8 cellular contexts compared by ENCODE assay signal in genomic region chr7:15326044-15326644, GRCh38.
DNase-seq lines count a peak whose midpoint lies in the region; ATAC-seq and TF ChIP-seq lines count a peak whose summit lies in the region.

No MANE protein-coding gene starts in this region.

- no peak overlapping the region for H2BK15ac ChIP-seq in IMR-90 (ENCODE audit: low read depth, low read length)

- intact Hi-C loops in IMR-90 (cut with micrococcal nuclease), result loop anchor here (1.0 kb wide), 3 partner anchors 228 to 745 kb away; no protein-coding TSS in a partner anchor

- no peak overlapping the region for H3K27ac ChIP-seq in IMR-90 (ENCODE audit: insufficient read depth, low read length)

- H2BK20ac ChIP-seq in IMR-90 (ENCODE audit: low read depth, low read length), result no peak overlapping the region

- H3K4me1 ChIP-seq in IMR-90 (ENCODE audit: control insufficient read depth, insufficient read depth, low read length), result no peaks in the 10 kb centered on the region

- H3K23ac ChIP-seq in IMR-90 (ENCODE audit: low read depth, low read length), result no peak overlapping the region

- H3K9ac ChIP-seq in IMR-90 (ENCODE audit: low read depth, low read length), result no peak overlapping the region

- no peak overlapping the region for H3K56ac ChIP-seq in IMR-90 (ENCODE audit: extremely low read depth, insufficient read depth, low read length)

- H3K18ac ChIP-seq in IMR-90 (ENCODE audit: low read depth, low read length), result no peak overlapping the region

- TF ChIP-seq RAD21 in IMR-90 (IDR thresholded peaks at IDR 0.05; ENCODE audit: low read length), result peak; percentile 71

- ATAC-seq in IMR-90 (ENCODE audit: low read depth) (0 out of 2 replicates have a peak, but pooled peaks have one; percentile 48), HG03439 (IDR thresholded peaks at IDR 0.05; ENCODE audit: unreplicated experiment) (no peak)

- no peak overlapping the region for H4K91ac ChIP-seq in IMR-90 (ENCODE audit: insufficient read depth, low read depth, low read length)

- dilution Hi-C loops in IMR-90 (cut with HindIII; ENCODE audit: low sequenced_read_pairs, unreplicated experiment), result no loop called here

- 100% methylated on average over 1 of the region's 3 CpGs; no CpG with 5 or more reads in 1 of the 2 experiments for WGBS in IMR-90 (ENCODE audit: extremely low coverage in 2 of 2, insufficient read length in 1 of 2), 2 experiments

- no TSS peak for BruUV-seq in IMR-90 (replicated peaks; lab: Mats Ljungman, UMichigan)

- TF ChIP-seq POLR2A in IMR-90 (IDR thresholded peaks at IDR 0.05; ENCODE audit: low read depth, low read length), result no peak

- no peaks in the 10 kb centered on the region for H3K79me1 ChIP-seq in IMR-90 (ENCODE audit: low read depth in 1 of 2, low read length in 2 of 2)

- H3K36me3 ChIP-seq in IMR-90 (ENCODE audit: control insufficient read depth, insufficient read depth, low read length), result no peaks in the 10 kb centered on the region

- no peak overlapping the region for H3K14ac ChIP-seq in IMR-90 (replicated peaks; ENCODE audit: low read depth, low read length)

- CTCF ChIA-PET in IMR-90 (lab: Yijun Ruan, JAX), result interaction anchor here (0.9 to 1.7 kb wide), 3 partner anchors 11 to 742 kb away, joined by 3 to 7 read pairs (median 3); no protein-coding TSS in a partner anchor

- H4K8ac ChIP-seq in IMR-90 (ENCODE audit: low read depth in 2 of 2, low read length in 2 of 2), result no peak overlapping the region

- H3K4me2 ChIP-seq in IMR-90 (ENCODE audit: low read depth, low read length), result no peak overlapping the region

- no peaks in the 10 kb centered on the region for H3K9me3 ChIP-seq in IMR-90 (ENCODE audit: control insufficient read depth, insufficient read depth, low read length)

- H4K20me1 ChIP-seq in IMR-90 (ENCODE audit: insufficient read depth, low read length), result no peaks in the 10 kb centered on the region

- H4K5ac ChIP-seq in IMR-90 (ENCODE audit: low read depth, low read length), result no peak overlapping the region

- in situ Hi-C loops in IMR-90 (cut with MboI; ENCODE audit: low sequenced_read_pairs), result loop anchor here (10.0 kb wide), 1 partner anchor 399 kb away; no protein-coding TSS in a partner anchor

- no peaks in the 10 kb centered on the region for H3K9me1 ChIP-seq in IMR-90 (ENCODE audit: insufficient read depth, low read length)

- TF ChIP-seq CTCF in IMR-90 (conservative IDR thresholded peaks at IDR 0.05; ENCODE audit: low read depth, low read length), result peak; percentile 73

- H2AFZ ChIP-seq in IMR-90 (replicated peaks; ENCODE audit: low read length, poor library complexity), result no peak overlapping the region

- DNase-seq in COR-L47 (lab: John Stamatoyannopoulos, UW), result peak; percentile 52
- DNase-seq in IMR-90, result peak; percentile 35
- DNase-seq in SK-N-DZ (ENCODE audit: low spot score), result peak; percentile 33
- peak; percentile 5 for DNase-seq in iPS DF 4.7 (ENCODE audit: extremely low read depth, low spot score)
- DNase-seq in effector CD8-positive, alpha-beta T cell (lab: John Stamatoyannopoulos, UW), result no peak
- DNase-seq in NCI-H1048 (lab: John Stamatoyannopoulos, UW), result no peak
- DNase-seq in GOT3 (lab: John Stamatoyannopoulos, UW), result no peak

- POLR2A ChIA-PET in IMR-90 (lab: Charles Lee; ENCODE audit: unreplicated experiment), result no interaction called here

- H2BK120ac ChIP-seq in IMR-90 (ENCODE audit: low read depth, low read length), result no peak overlapping the region

- H2AK5ac ChIP-seq in IMR-90 (ENCODE audit: low read depth, low read length), result no peak overlapping the region

- no peak overlapping the region for H2AK9ac ChIP-seq in IMR-90 (replicated peaks; ENCODE audit: low read depth, low read length, poor library complexity)

- H3K4ac ChIP-seq in IMR-90 (ENCODE audit: low read depth, low read length), result no peak overlapping the region

- no peak overlapping the region for H3K4me3 ChIP-seq in IMR-90 (ENCODE audit: insufficient read depth, low read depth, low read length)

- H3K27me3 ChIP-seq in IMR-90 (ENCODE audit: control insufficient read depth, insufficient read depth, low read length), result no peaks in the 10 kb centered on the region; the same call in 1 of the 2 replicates

- H2BK5ac ChIP-seq in IMR-90 (ENCODE audit: low read depth, low read length, poor library complexity, severe bottlenecking), result no peak overlapping the region

TF ChIP-seq in IMR-90, 13 proteins besides CTCF, POLR2A, EP300 and RAD21:
- TF ChIP-seq CEBPB (IDR thresholded peaks at IDR 0.05; ENCODE audit: low read depth, low read length) (no peak), SMC3 (IDR thresholded peaks at IDR 0.05; ENCODE audit: low read depth, low read length) (peak; percentile 75)

Comparison
In these comparisons a context has a peak if more than half of its experiments do, and no peak if none do; other contexts are left out.
1. DNase-seq: peak in COR-L47 (single experiment), IMR-90 (single experiment), SK-N-DZ (single experiment) and iPS DF 4.7 (single experiment); none in effector CD8-positive, alpha-beta T cell (single experiment), NCI-H1048 (single experiment) and GOT3 (single experiment).